ENCODE assay signal across 17 cellular contexts in the genomic region with DNA sequence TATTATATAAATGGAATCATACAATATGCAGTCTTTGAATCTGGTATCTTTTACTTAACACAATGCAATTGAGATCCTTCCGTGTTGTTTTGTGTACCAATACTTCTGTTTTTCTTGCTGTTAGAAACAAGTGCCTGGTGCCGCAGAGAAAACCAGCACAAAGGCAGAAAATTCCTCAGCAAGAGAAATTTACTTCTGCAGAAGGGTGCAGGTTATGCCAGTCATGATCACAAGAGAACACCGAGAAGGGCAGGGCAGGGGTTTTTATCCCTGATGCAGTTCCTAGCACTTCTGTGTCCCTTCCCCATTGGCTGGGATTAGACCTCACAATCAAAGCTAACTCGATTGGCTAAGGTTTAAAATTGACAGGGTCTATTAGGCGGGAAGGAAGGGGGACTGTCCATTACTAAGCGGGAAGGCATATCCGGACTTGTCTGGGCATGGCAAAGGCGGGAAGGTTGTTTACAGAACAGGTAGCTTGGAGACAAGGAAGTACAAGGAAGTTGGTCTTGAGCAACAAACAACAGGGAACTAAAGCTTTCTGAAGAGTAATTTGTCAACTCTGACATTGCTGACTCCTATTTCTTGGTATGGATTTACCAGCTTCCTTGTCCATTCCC. TPM values are rescaled to one million over a fixed set of nuclear protein-coding genes. Genes with fewer than 3 reads are reported as not detected.
DNase-seq lines count a peak whose midpoint lies in the region; ATAC-seq and TF ChIP-seq lines count a peak whose summit lies in the region.
"Had no signal": no experiment of that assay in that cellular context is flagged by ENCODE, and none has a peak within 500 bp of the region (broad histone marks: within the 10 kb centered on the region; RNA-seq: fewer than 3 reads in every experiment).

No MANE protein-coding gene starts in this region.

- peaks cover 22% of the 10 kb centered on the region for H3K9me3 Mint-ChIP-seq in GM23338
- H3K9me3 Mint-ChIP-seq: activated naive CD4-positive, alpha-beta T cell treated with anti-CD3 and anti-CD28 coated beads, Interleukin-2, amount 50 U/mL, for 72 hours; stimulated activated effector memory CD8-positive, alpha-beta T cell treated with anti-CD3 and anti-CD28 coated beads, Interleukin-12 subunit alpha, Interleukin-12 subunit beta, amount 100 ng/mL, for 72 hours had no signal

- H4K12ac ChIP-seq in trophoblast cell (ENCODE audit: low read depth, low read length), result no peak overlapping the region

- H3K36me3 ChIP-seq in GM23338 (ENCODE audit: insufficient read depth), result no peaks in the 10 kb centered on the region
- H3K36me3 ChIP-seq in Peyer's patch, result no peaks in the 10 kb centered on the region
- H3K36me3 ChIP-seq in trophoblast cell (ENCODE audit: control insufficient read depth in 1 of 2, insufficient read depth in 2 of 2, low read length in 2 of 2), result peaks cover 0 to 4% of the 10 kb centered on the region in 2 experiments
- H3K36me3 ChIP-seq: gastroesophageal sphincter had no signal

- no peak overlapping the region for H3K23ac ChIP-seq in trophoblast cell (ENCODE audit: low read length)

- peaks cover 9% of the 10 kb centered on the region for H3K27me3 Mint-ChIP-seq in GM23338 (ENCODE audit: insufficient read depth, low read depth, poor library complexity)

- no peaks in the 10 kb centered on the region for H3F3A ChIP-seq in GM23338 (replicated peaks; ENCODE audit: low read depth)

- no peak for TF ChIP-seq CTCF in GM23338 (conservative IDR thresholded peaks at IDR 0.05; ENCODE audit: low read depth in 2 of 2)
- TF ChIP-seq CTCF in Peyer's patch (IDR thresholded peaks at IDR 0.05), result no peak

- H3K9me3 ChIP-seq in Peyer's patch (no peaks in the 10 kb centered on the region), trophoblast cell (ENCODE audit: insufficient read depth, low read depth, low read length) (no peaks in the 10 kb centered on the region)
- H3K9me3 ChIP-seq: gastroesophageal sphincter had no signal

- no CpG with 5 or more reads among the region's 8 CpGs for WGBS in trophoblast cell (ENCODE audit: extremely low coverage, insufficient coverage, insufficient read length)

- no peak overlapping the region for H3K4ac ChIP-seq in trophoblast cell (ENCODE audit: low read depth, low read length)

- peak overlapping the region; percentile 28 for H4K91ac ChIP-seq in trophoblast cell (ENCODE audit: low read depth, low read length)

- no peak overlapping the region for H3K4me3 Mint-ChIP-seq in GM23338
- H3K4me3 Mint-ChIP-seq: stimulated activated effector memory CD8-positive, alpha-beta T cell treated with anti-CD3 and anti-CD28 coated beads, Interleukin-12 subunit alpha, Interleukin-12 subunit beta, amount 100 ng/mL, for 72 hours; T-helper 17 cell had no signal

- H3K4me3 ChIP-seq in GM23338 (no peak overlapping the region), Peyer's patch (no peak overlapping the region), trophoblast cell (ENCODE audit: low read depth, low read length) (no peak overlapping the region)
- H3K4me3 ChIP-seq: gastroesophageal sphincter had no signal

- peaks cover 13% of the 10 kb centered on the region for H3K79me1 ChIP-seq in trophoblast cell (ENCODE audit: low read length)

- H3K4me2 ChIP-seq in GM23338 (no peak overlapping the region), trophoblast cell (ENCODE audit: low read length) (no peak overlapping the region)
- H3K4me2 ChIP-seq: KMS-11 had no signal

- no peak overlapping the region for H3K14ac ChIP-seq in trophoblast cell (ENCODE audit: low read length)

- peaks cover 11% of the 10 kb centered on the region for H3K36me3 Mint-ChIP-seq in GM23338 (ENCODE audit: low read depth)

- no peak overlapping the region for H3K18ac ChIP-seq in trophoblast cell (ENCODE audit: low read length)

- H2AFZ ChIP-seq in GM23338 (peak overlapping the region; percentile 45; the same call in 1 of the 2 replicates), trophoblast cell (ENCODE audit: insufficient read depth, low read length, poor library complexity) (no peak overlapping the region)

- peak overlapping the region; percentile 11 for H4K8ac ChIP-seq in trophoblast cell (ENCODE audit: low read depth, low read length)

- H3K4me1 ChIP-seq in GM23338 (ENCODE audit: insufficient read depth) (peaks cover 6% of the 10 kb centered on the region), Peyer's patch (peaks cover 0 to 31% (median 5%) of the 10 kb centered on the region in 4 donors), trophoblast cell (ENCODE audit: control insufficient read depth in 1 of 2, insufficient read depth in 2 of 2, low read length in 2 of 2) (peaks cover 3% of the 10 kb centered on the region in 2 experiments)

- TF ChIP-seq POLR2A in Peyer's patch (IDR thresholded peaks at IDR 0.05) (no peak), GM18505 (IDR thresholded peaks at IDR 0.05; ENCODE audit: borderline replicate concordance, extremely low read depth, insufficient read depth, insufficient read length) (no peak)

- H3K27ac ChIP-seq in GM23338 (ENCODE audit: low read depth), result no peak overlapping the region
- H3K27ac ChIP-seq in Peyer's patch, result peak overlapping the region in 3 of 4 donors; percentile 57 to 89 (median 84)
- H3K27ac ChIP-seq in trophoblast cell (ENCODE audit: low read depth, low read length), result no peak overlapping the region
- H3K27ac ChIP-seq: gastroesophageal sphincter, KMS-11 had no signal

- no peak overlapping the region for H2BK12ac ChIP-seq in trophoblast cell (ENCODE audit: low read length)

- H3K27me3 ChIP-seq in GM23338 (ENCODE audit: insufficient read depth) (no peaks in the 10 kb centered on the region), Peyer's patch (no peaks in the 10 kb centered on the region), trophoblast cell (ENCODE audit: insufficient read depth, low read length) (no peaks in the 10 kb centered on the region)
- H3K27me3 ChIP-seq: gastroesophageal sphincter had no signal

- peak overlapping the region; percentile 55; the same call in 1 of the 2 replicates for H3K27ac Mint-ChIP-seq in GM23338
- H3K27ac Mint-ChIP-seq: activated naive CD4-positive, alpha-beta T cell treated with anti-CD3 and anti-CD28 coated beads, Interleukin-2, amount 50 U/mL, for 72 hours; stimulated activated effector memory CD8-positive, alpha-beta T cell treated with anti-CD3 and anti-CD28 coated beads, Interleukin-12 subunit alpha, Interleukin-12 subunit beta, amount 100 ng/mL, for 72 hours; T-helper 17 cell had no signal

- H3K9me2 ChIP-seq in GM23338 (ENCODE audit: insufficient read depth), result no peaks in the 10 kb centered on the region

- no peaks in the 10 kb centered on the region for H4K20me1 ChIP-seq in GM23338 (replicated peaks; ENCODE audit: insufficient read depth)

- H3K9ac ChIP-seq in trophoblast cell (ENCODE audit: low read length), result no peak overlapping the region
- H3K9ac ChIP-seq: KMS-11 had no signal

- no peak overlapping the region for H2AK5ac ChIP-seq in trophoblast cell (ENCODE audit: low read length)

- H2BK120ac ChIP-seq in trophoblast cell (ENCODE audit: insufficient read depth, low read length, poor library complexity), result peak overlapping the region; percentile 23

- peaks cover 10% of the 10 kb centered on the region; the same call in 2 of the 3 replicates for H3K4me1 Mint-ChIP-seq in GM23338

- ATAC-seq in GM23338 (no peak), esophagus mucosa (peak; percentile 73), GM18519 (IDR thresholded peaks at IDR 0.05; ENCODE audit: low FRiP score, unreplicated experiment) (no peak), HG03378 (IDR thresholded peaks at IDR 0.05; ENCODE audit: unreplicated experiment) (no peak), GM18505 (IDR thresholded peaks at IDR 0.05; ENCODE audit: unreplicated experiment) (no peak)
- ATAC-seq: activated CD4-positive, CD25-positive, alpha-beta regulatory T cell treated with anti-CD3 and anti-CD28 coated beads, Interleukin-2, amount 50 U/mL, for 24 hours; activated naive CD4-positive, alpha-beta T cell treated with anti-CD3 and anti-CD28 coated beads, Interleukin-2, amount 50 U/mL, for 72 hours; gastroesophageal sphincter; stimulated activated effector memory CD8-positive, alpha-beta T cell treated with anti-CD3 and anti-CD28 coated beads, Interleukin-12 subunit alpha, Interleukin-12 subunit beta, amount 100 ng/mL, for 72 hours; T-helper 17 cell had no signal

- H2BK5ac ChIP-seq in trophoblast cell (ENCODE audit: low read depth, low read length, poor library complexity), result no peak overlapping the region

- DNase-seq in GM23338 (ENCODE audit: low spot score), result peak; percentile 22
- peak in 1 of 3 donors; percentile 51 for DNase-seq in Peyer's patch
- peak; percentile 76 to 87 for DNase-seq in trophoblast cell
- DNase-seq in superior temporal gyrus (ENCODE audit: extremely low spot score), result no peak
- DNase-seq: activated CD8-positive, alpha-beta memory T cell treated with anti-CD3 and anti-CD28 coated beads, Interleukin-2, amount 50 U/mL, for 4 hours; NCI-H146; occipital lobe; T-helper 17 cell had no signal

- peaks cover 18% of the 10 kb centered on the region for H3K79me2 ChIP-seq in GM23338 (replicated peaks; ENCODE audit: insufficient read depth)
- peaks cover 6% of the 10 kb centered on the region for H3K79me2 ChIP-seq in trophoblast cell (ENCODE audit: control insufficient read depth, insufficient read depth, low read length, poor library complexity)

RNA-seq across cellular contexts. Expression of gene ZNF33B, which starts 2.4 kb away (rescaled TPM):
- total RNA-seq in GM23338 (2014; rRNA removed; shearing (Covaris generic)), result 16.7 and 17.2 TPM in 2 replicates
- polyA plus RNA-seq in GM23338 (2016; fragmentation: Nextera tagmentation; extraction: Ambion mirVana), result 8.0 and 14.4 TPM in 2 replicates
- total RNA-seq in Peyer's patch (100 to 1,000 TPM in 1 of 4 donors, 10 to 100 TPM in 2, 1 to 10 TPM in 1; 7.4 to 140 (median 19.0) TPM), esophagus mucosa (13.2 TPM)
- 8.7 and 10.6 TPM in 2 replicates for polyA plus RNA-seq in trophoblast cell (2013)

Comparison
In these comparisons a context has a peak if more than half of its experiments do, and no peak if none do; other contexts are left out.
1. H3K27ac ChIP-seq: peak in Peyer's patch (3 of 4); none in GM23338 (single experiment) and trophoblast cell (single experiment).